Comparison of ENCODE assay signal across 8 cellular contexts in genomic region chr19:18224525-18225354, GRCh38. TPM values are rescaled to one million over a fixed set of nuclear protein-coding genes. Genes with fewer than 3 reads are reported as not detected.
DNase-seq lines count a peak whose midpoint lies in the region; ATAC-seq, FAIRE-seq and TF ChIP-seq lines count a peak whose summit lies in the region.

No MANE protein-coding gene starts in this region.

- H3K9me3 ChIP-seq in suprapubic skin = no peaks in the 10 kb centered on the region

- DNase-seq in HFFc6 = peak; percentile 98
- peak; percentile 97 for DNase-seq in NCI-H1092 (lab: John Stamatoyannopoulos, UW)
- DNase-seq in SKM-1 treated with dmso at 0.1 percent for 144 hours (lab: John Stamatoyannopoulos, UW; ENCODE audit: unreplicated experiment) = peak; percentile 99
- peak; percentile 93 for DNase-seq in activated naive CD8-positive, alpha-beta T cell treated with anti-CD3 and anti-CD28 coated beads for 36 hours
- DNase-seq in Right ventricle myocardium inferior (ENCODE audit: missing footprints) = peak; percentile 98
- DNase-seq in omental fat pad (ENCODE audit: low spot score) = peak; percentile 94
- DNase-seq in suprapubic skin (ENCODE audit: low spot score in 2 of 2) = peak; percentile 99

- H3K36me3 Mint-ChIP-seq in HFFc6 (ENCODE audit: low read depth) = no peaks in the 10 kb centered on the region
- no peaks in the 10 kb centered on the region for H3K36me3 Mint-ChIP-seq in activated naive CD8-positive, alpha-beta T cell treated with anti-CD3 and anti-CD28 coated beads for 36 hours

- no peak for TF ChIP-seq POLR2A in suprapubic skin (IDR thresholded peaks at IDR 0.05)

- peak overlapping the region; percentile 75 for H3K27ac Mint-ChIP-seq in HFFc6
- no peak overlapping the region for H3K27ac Mint-ChIP-seq in activated naive CD8-positive, alpha-beta T cell treated with anti-CD3 and anti-CD28 coated beads for 36 hours

- WGBS in suprapubic skin = 3% methylated on average over 36 of the region's 81 CpGs

- peak overlapping the region; percentile 42 for H3K4me3 ChIP-seq in suprapubic skin

- no peaks in the 10 kb centered on the region for H3K9me3 Mint-ChIP-seq in HFFc6
- no peaks in the 10 kb centered on the region for H3K9me3 Mint-ChIP-seq in activated naive CD8-positive, alpha-beta T cell treated with anti-CD3 and anti-CD28 coated beads for 36 hours

- no peak for TF ChIP-seq EP300 in suprapubic skin (IDR thresholded peaks at IDR 0.05)

- TF ChIP-seq CTCF in HFFc6 (IDR thresholded peaks at IDR 0.05) = no peak
- TF ChIP-seq CTCF in omental fat pad (IDR thresholded peaks at IDR 0.05) = no peak
- TF ChIP-seq CTCF in suprapubic skin (IDR thresholded peaks at IDR 0.05) = no peak

- H3K27me3 ChIP-seq in suprapubic skin = peaks cover 60% of the 10 kb centered on the region

- H3K4me1 Mint-ChIP-seq in HFFc6 (ENCODE audit: low read depth) = peaks cover 14% of the 10 kb centered on the region
- peaks cover 15% of the 10 kb centered on the region for H3K4me1 Mint-ChIP-seq in activated naive CD8-positive, alpha-beta T cell treated with anti-CD3 and anti-CD28 coated beads for 36 hours

- H3K36me3 ChIP-seq in suprapubic skin = no peaks in the 10 kb centered on the region

- no peak overlapping the region for H3K27ac ChIP-seq in suprapubic skin

- intact Hi-C loops in Right ventricle myocardium inferior (cut with DNase I) = loop anchor here (2.0 kb wide), 1 partner anchor 20 kb away; the partner anchor contains the start of gene RAB3A

- peak; percentile 99 for FAIRE-seq in G401.6 (lab: Jason Lieb, UNC)

- H3K4me3 Mint-ChIP-seq in HFFc6 = peak overlapping the region; percentile 84
- H3K4me3 Mint-ChIP-seq in activated naive CD8-positive, alpha-beta T cell treated with anti-CD3 and anti-CD28 coated beads for 36 hours = peak overlapping the region; percentile 79

- H3K27me3 Mint-ChIP-seq in HFFc6 (ENCODE audit: insufficient read depth) = peaks cover 3% of the 10 kb centered on the region
- H3K27me3 Mint-ChIP-seq in activated naive CD8-positive, alpha-beta T cell treated with anti-CD3 and anti-CD28 coated beads for 36 hours = peaks cover 85% of the 10 kb centered on the region

- H3K4me1 ChIP-seq in suprapubic skin = peaks cover 29% of the 10 kb centered on the region

- ATAC-seq in Right ventricle myocardium inferior (peak; percentile 98), omental fat pad (ENCODE audit: low FRiP score) (peak; percentile 99)

RNA-seq across cellular contexts. Expression of gene PDE4C, which starts 1.5 kb away (rescaled TPM):
- under 1 TPM in 1 of 6 experiments, not detected in 5; 0.14 TPM for total RNA-seq in HFFc6 (2021; fragmentation: NEBNext Ultra II Directional; extraction: Animal tissue kit (Norgen Biotek cat#: 25700))
- not detected for total RNA-seq in activated naive CD8-positive, alpha-beta T cell treated with anti-CD3 and anti-CD28 coated beads for 36 hours
- total RNA-seq in Right ventricle myocardium inferior (1.1 TPM), omental fat pad (1 to 10 TPM in 1 of 4 donors, under 1 TPM in 2, not detected in 1; 0.12 to 1.5 (median 0.63) TPM), suprapubic skin (1 to 10 TPM in 1 of 4 donors, under 1 TPM in 1, not detected in 2; 0.47 to 2.0 TPM)

RNA-seq across cellular contexts. Expression of gene RAB3A, which starts 20.9 kb away (rescaled TPM):
- total RNA-seq in HFFc6 (2021; fragmentation: NEBNext Ultra II Directional; extraction: Animal tissue kit (Norgen Biotek cat#: 25700)) = 1 to 10 TPM; 6.1 to 9.0 (median 7.3) TPM
- total RNA-seq in activated naive CD8-positive, alpha-beta T cell treated with anti-CD3 and anti-CD28 coated beads for 36 hours = 1 to 10 TPM; 3.2 to 3.9 TPM
- total RNA-seq in Right ventricle myocardium inferior = 25.4 TPM
- total RNA-seq in omental fat pad = 1 to 10 TPM in 1 of 4 donors, under 1 TPM in 1, not detected in 2; 0.63 to 2.0 TPM
- 1 to 10 TPM; 1.9 to 5.3 (median 1.9) TPM for total RNA-seq in suprapubic skin

RNA-seq across cellular contexts. Expression of gene MPV17L2, which starts 31.7 kb away (rescaled TPM):
- 10 to 100 TPM in 5 of 6 experiments, 1 to 10 TPM in 1; 9.7 to 14.9 (median 13.1) TPM for total RNA-seq in HFFc6 (2021; fragmentation: NEBNext Ultra II Directional; extraction: Animal tissue kit (Norgen Biotek cat#: 25700))
- total RNA-seq in activated naive CD8-positive, alpha-beta T cell treated with anti-CD3 and anti-CD28 coated beads for 36 hours = 10 to 100 TPM; 15.2 to 16.7 TPM
- 12.0 TPM for total RNA-seq in Right ventricle myocardium inferior
- 10 to 100 TPM; 19.6 to 29.7 (median 22.5) TPM for total RNA-seq in omental fat pad
- total RNA-seq in suprapubic skin = 10 to 100 TPM in 3 of 4 donors, 1 to 10 TPM in 1; 4.8 to 27.2 (median 14.7) TPM

RNA-seq across cellular contexts. Expression of gene IQCN, which starts 49.5 kb away (rescaled TPM):
- total RNA-seq in HFFc6 (2021; fragmentation: NEBNext Ultra II Directional; extraction: Animal tissue kit (Norgen Biotek cat#: 25700)) = under 1 TPM; 0.40 to 0.87 (median 0.55) TPM
- under 1 TPM; 0.29 to 0.32 TPM for total RNA-seq in activated naive CD8-positive, alpha-beta T cell treated with anti-CD3 and anti-CD28 coated beads for 36 hours
- total RNA-seq in Right ventricle myocardium inferior = 0.43 TPM
- 10 to 100 TPM in 2 of 4 donors, 1 to 10 TPM in 2; 1.7 to 15.9 (median 7.4) TPM for total RNA-seq in omental fat pad
- 10 to 100 TPM in 3 of 4 donors, 1 to 10 TPM in 1; 8.1 to 27.6 (median 13.6) TPM for total RNA-seq in suprapubic skin

RNA-seq across cellular contexts. Expression of gene IFI30, which starts 51.1 kb away (rescaled TPM):
- total RNA-seq in HFFc6 (2021; fragmentation: NEBNext Ultra II Directional; extraction: Animal tissue kit (Norgen Biotek cat#: 25700)) = 1 to 10 TPM; 4.9 to 9.0 (median 6.0) TPM
- total RNA-seq in activated naive CD8-positive, alpha-beta T cell treated with anti-CD3 and anti-CD28 coated beads for 36 hours = 10 to 100 TPM; 24.7 to 28.1 TPM
- total RNA-seq in Right ventricle myocardium inferior (32.5 TPM), omental fat pad (100 to 1,000 TPM in 2 of 4 donors, 10 to 100 TPM in 2; 74.8 to 466 (median 148) TPM), suprapubic skin (10 to 100 TPM; 13.4 to 37.2 (median 35.1) TPM)
